24 cellular contexts compared by ENCODE assay signal in genomic region chr7:128442346-128442745, GRCh38.
"Had no signal": no experiment of that assay in that cellular context is flagged by ENCODE, and none has a peak within 500 bp of the region (broad histone marks: within the 10 kb centered on the region; RNA-seq: fewer than 3 reads in every experiment).

No MANE protein-coding gene starts in this region.

- DNase-seq: IMR-90, Karpas-422, KG1, MM.1S, MV-4-11, NCI-H1048, NCI-H1105, NCI-H1436 treated with DMSO at 0.1 percent for 48 hours, NCI-H1694, NCI-H187 treated with DMSO at 0.1 percent for 48 hours, NCI-H2029 treated with DMSO at 0.1 percent for 48 hours, NCI-H2171, NCI-H226, NCI-H446, NCI-H510A, NCI-H524 treated with DMSO at 0.1 percent for 48 hours, NCI-H774, PC-9, Right ventricle myocardium superior, RPMI8226, SIG-M5 had no signal

- H3K27me3 ChIP-seq: SJSA1 had no signal

- H3K4me3 ChIP-seq: PC-9, SJSA1, SK-N-MC had no signal

- H3K27ac ChIP-seq: PC-9, SJSA1, SK-N-MC had no signal

- H3K36me3 ChIP-seq: SJSA1 had no signal

- H3K9me3 ChIP-seq: SJSA1 had no signal

- ATAC-seq: HepG2 had no signal

- H3K4me1 ChIP-seq: SJSA1 had no signal
